ENCODE assay signal across 1 cellular context in genomic region chr17:35766903-35767510, GRCh38.
TF ChIP-seq lines count a peak whose summit lies in the region.

No MANE protein-coding gene starts in this region.

TF ChIP-seq in GM23338, 12 proteins besides CTCF, POLR2A, EP300 and RAD21 (continued from another document):
- TF ChIP-seq ZNF462 (CRISPR knock-in tag; IDR thresholded peaks at IDR 0.05) (no peak), EZH2 (IDR thresholded peaks at IDR 0.05; ENCODE audit: low read depth, unreplicated experiment) (no peak), STAT1 (IDR thresholded peaks at IDR 0.05; ENCODE audit: unreplicated experiment) (no peak), ZNF114 (CRISPR knock-in tag; IDR thresholded peaks at IDR 0.05) (no peak), ETS1 (IDR thresholded peaks at IDR 0.05) (no peak), ZNF331 (CRISPR knock-in tag; IDR thresholded peaks at IDR 0.05; ENCODE audit: low read depth) (no peak), CREB1 (CRISPR knock-in tag; IDR thresholded peaks at IDR 0.05; ENCODE audit: low read depth) (no peak), NANOG (IDR thresholded peaks at IDR 0.05; ENCODE audit: borderline replicate concordance) (no peak), POLR2AphosphoS5 (IDR thresholded peaks at IDR 0.05; ENCODE audit: low read depth) (no peak)
TF ChIP-seq in GM23338: peak in this region for 0.
